ENCODE assay signal across 16 cellular contexts in genomic region chr4:184273166-184274147, GRCh38. TPM values are rescaled to one million over a fixed set of nuclear protein-coding genes. Genes with fewer than 3 reads are reported as not detected.
DNase-seq lines count a peak whose midpoint lies in the region; ATAC-seq lines count a peak whose summit lies in the region.
"Had no signal": no experiment of that assay in that cellular context is flagged by ENCODE, and none has a peak within 500 bp of the region (broad histone marks: within the 10 kb centered on the region; RNA-seq: fewer than 3 reads in every experiment).

No MANE protein-coding gene starts in this region.

- peak overlapping the region; percentile 65 for H3K27ac Mint-ChIP-seq in activated CD8-positive, alpha-beta memory T cell treated with anti-CD3 and anti-CD28 coated beads, Interleukin-2, amount 10 ng/mL, durations not matched to agents 7 days and 5 days
- no peak overlapping the region for H3K27ac Mint-ChIP-seq in stimulated activated naive CD8-positive, alpha-beta T cell treated with anti-CD3 and anti-CD28 coated beads, Interleukin-15, amount 100 ng/mL, for 72 hours
- H3K27ac Mint-ChIP-seq: activated naive CD4-positive, alpha-beta T cell treated with anti-CD3 and anti-CD28 coated beads for 36 hours had no signal

- no peaks in the 10 kb centered on the region for H3K27me3 Mint-ChIP-seq in activated CD8-positive, alpha-beta memory T cell treated with anti-CD3 and anti-CD28 coated beads, Interleukin-2, amount 10 ng/mL, durations not matched to agents 7 days and 5 days
- no peaks in the 10 kb centered on the region for H3K27me3 Mint-ChIP-seq in stimulated activated naive CD8-positive, alpha-beta T cell treated with anti-CD3 and anti-CD28 coated beads, Interleukin-15, amount 100 ng/mL, for 72 hours
- H3K27me3 Mint-ChIP-seq: naive B cell had no signal

- peaks cover 15% of the 10 kb centered on the region for H3K36me3 Mint-ChIP-seq in activated CD8-positive, alpha-beta memory T cell treated with anti-CD3 and anti-CD28 coated beads, Interleukin-2, amount 10 ng/mL, durations not matched to agents 7 days and 5 days

- peaks cover 51% of the 10 kb centered on the region for H3K4me1 Mint-ChIP-seq in activated CD8-positive, alpha-beta memory T cell treated with anti-CD3 and anti-CD28 coated beads, Interleukin-2, amount 10 ng/mL, durations not matched to agents 7 days and 5 days
- peaks cover 56% of the 10 kb centered on the region for H3K4me1 Mint-ChIP-seq in stimulated activated naive CD8-positive, alpha-beta T cell treated with anti-CD3 and anti-CD28 coated beads, Interleukin-15, amount 100 ng/mL, for 72 hours

- H3K4me3 Mint-ChIP-seq in activated CD8-positive, alpha-beta memory T cell treated with anti-CD3 and anti-CD28 coated beads, Interleukin-2, amount 10 ng/mL, durations not matched to agents 7 days and 5 days: no peak overlapping the region
- no peak overlapping the region for H3K4me3 Mint-ChIP-seq in stimulated activated naive CD8-positive, alpha-beta T cell treated with anti-CD3 and anti-CD28 coated beads, Interleukin-15, amount 100 ng/mL, for 72 hours
- H3K4me3 Mint-ChIP-seq: activated naive CD4-positive, alpha-beta T cell treated with anti-CD3 and anti-CD28 coated beads for 36 hours had no signal

- H3K9me3 Mint-ChIP-seq in activated CD8-positive, alpha-beta memory T cell treated with anti-CD3 and anti-CD28 coated beads, Interleukin-2, amount 10 ng/mL, durations not matched to agents 7 days and 5 days (ENCODE audit: low read depth): peaks cover 7% of the 10 kb centered on the region
- H3K9me3 Mint-ChIP-seq in stimulated activated naive CD8-positive, alpha-beta T cell treated with anti-CD3 and anti-CD28 coated beads, Interleukin-15, amount 100 ng/mL, for 72 hours: peaks cover 16 to 28% of the 10 kb centered on the region in 2 donors

- CTCF ChIA-PET in activated CD8-positive, alpha-beta memory T cell treated with anti-CD3 and anti-CD28 coated beads, Interleukin-2, amount 10 ng/mL, durations not matched to agents 7 days and 5 days (lab: Charles Lee): interaction anchor here (0.8 to 12.3 kb wide), 7 partner anchors 8 to 460 kb away, joined by 3 to 153 read pairs (median 5); partner anchors contain the start of gene CENPU

- ATAC-seq in HG02870 (IDR thresholded peaks at IDR 0.05; ENCODE audit: unreplicated experiment): peak; percentile 61
- ATAC-seq in activated CD8-positive, alpha-beta memory T cell treated with anti-CD3 and anti-CD28 coated beads, Interleukin-2, amount 10 ng/mL, durations not matched to agents 7 days and 5 days: peak; percentile 57
- ATAC-seq in stimulated activated naive CD8-positive, alpha-beta T cell treated with anti-CD3 and anti-CD28 coated beads, Interleukin-15, amount 100 ng/mL, for 72 hours: peak; percentile 55
- ATAC-seq: foreskin keratinocyte, PC-3 had no signal

- DNase-seq in activated naive CD4-positive, alpha-beta T cell treated with Interleukin-2 at 50 U/mL for 16 hours: peak; percentile 36
- DNase-seq in activated naive CD4-positive, alpha-beta T cell treated with anti-CD3 and anti-CD28 coated beads, Interleukin-2, amount 50 U/mL, for 16 hours: no peak
- DNase-seq in activated CD8-positive, alpha-beta memory T cell treated with anti-CD3 and anti-CD28 coated beads, Interleukin-2, amount 10 ng/mL, durations not matched to agents 7 days and 5 days: peak; percentile 50
- no peak for DNase-seq in stimulated activated naive CD8-positive, alpha-beta T cell treated with anti-CD3 and anti-CD28 coated beads, Interleukin-15, amount 100 ng/mL, for 72 hours
- DNase-seq in NCI-H82 (lab: John Stamatoyannopoulos, UW) (no peak), NOMO-1 treated with DMSO at 0.1 percent for 48 hours (lab: John Stamatoyannopoulos, UW; ENCODE audit: unreplicated experiment) (no peak), COR-L47 (lab: John Stamatoyannopoulos, UW) (no peak)
- DNase-seq: activated naive CD4-positive, alpha-beta T cell treated with anti-CD3 and anti-CD28 coated beads for 36 hours; cortex of kidney; DND-41; naive B cell; NCI-H2029 treated with DMSO at 0.1 percent for 48 hours; PC-3; small intestine had no signal

RNA-seq across cellular contexts. Expression of gene ENPP6, which starts 55.8 kb away (rescaled TPM):
- total RNA-seq in activated CD8-positive, alpha-beta memory T cell treated with anti-CD3 and anti-CD28 coated beads, Interleukin-2, amount 10 ng/mL, durations not matched to agents 7 days and 5 days: 1 to 10 TPM; 6.2 to 6.9 TPM
- total RNA-seq: activated naive CD4-positive, alpha-beta T cell treated with anti-CD3 and anti-CD28 coated beads for 36 hours; foreskin keratinocyte; PC-3 had no signal

Comparison
In these comparisons a context has a peak if more than half of its experiments do, and no peak if none do; other contexts are left out.
1. DNase-seq: peak in activated naive CD4-positive, alpha-beta T cell treated with Interleukin-2 at 50 U/mL for 16 hours (single experiment) and activated CD8-positive, alpha-beta memory T cell treated with anti-CD3 and anti-CD28 coated beads, Interleukin-2, amount 10 ng/mL, durations not matched to agents 7 days and 5 days (single experiment); none in activated naive CD4-positive, alpha-beta T cell treated with anti-CD3 and anti-CD28 coated beads, Interleukin-2, amount 50 U/mL, for 16 hours (single experiment), stimulated activated naive CD8-positive, alpha-beta T cell treated with anti-CD3 and anti-CD28 coated beads, Interleukin-15, amount 100 ng/mL, for 72 hours (0 of 2), NCI-H82 (single experiment), NOMO-1 treated with DMSO at 0.1 percent for 48 hours (single experiment) and COR-L47 (single experiment).
2. Peak in every context shown above with its lines, with median percentiles within 50 percentile points of each other: ATAC-seq.